4 cellular contexts compared by ENCODE assay signal in genomic region chr1:201661823-201662213, GRCh38.
"Had no signal": no experiment of that assay in that cellular context is flagged by ENCODE, and none has a peak within 500 bp of the region (broad histone marks: within the 10 kb centered on the region; RNA-seq: fewer than 3 reads in every experiment).

No MANE protein-coding gene starts in this region.

- H3K4me2 ChIP-seq: GM23338 had no signal

- H3K4me1 Mint-ChIP-seq: IgD-negative memory B cell had no signal

- H3K4me3 Mint-ChIP-seq: GM23338, H9, IgD-negative memory B cell had no signal

- H3K4me3 ChIP-seq: GM23338 had no signal

- ATAC-seq: GM23338 had no signal

- H3K27ac Mint-ChIP-seq: GM23338, IgD-negative memory B cell had no signal

- H2AFZ ChIP-seq: GM23338 had no signal

- H3K9me3 Mint-ChIP-seq: GM23338, H9 had no signal

- DNase-seq: H9, HCEC 1CT had no signal
